12 cellular contexts compared by ENCODE assay signal in the genomic region with DNA sequence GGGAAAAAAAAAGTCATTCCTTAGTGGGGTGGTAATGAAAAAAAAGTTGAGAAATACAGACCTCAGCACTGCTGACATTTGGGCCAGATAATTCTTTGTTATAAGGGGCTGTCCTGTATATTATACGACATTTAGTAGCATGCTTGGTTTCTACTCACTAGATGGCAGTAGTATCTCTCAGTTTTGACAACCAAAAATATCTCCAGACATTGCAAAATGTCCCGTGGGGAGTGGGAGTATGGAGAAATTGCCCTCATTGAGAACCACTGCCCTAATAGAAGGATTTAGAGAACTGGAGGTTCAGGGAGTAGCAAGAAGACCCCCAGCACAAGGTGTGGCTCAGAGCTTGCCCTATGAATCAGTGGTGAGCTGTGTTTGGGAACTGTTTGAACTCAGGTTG. TPM values are rescaled to one million over a fixed set of nuclear protein-coding genes. Genes with fewer than 3 reads are reported as not detected.
DNase-seq lines count a peak whose midpoint lies in the region; ATAC-seq and TF ChIP-seq lines count a peak whose summit lies in the region.
"Had no signal": no experiment of that assay in that cellular context is flagged by ENCODE, and none has a peak within 500 bp of the region (broad histone marks: within the 10 kb centered on the region; RNA-seq: fewer than 3 reads in every experiment).

No MANE protein-coding gene starts in this region.

- in situ Hi-C loops in SK-MEL-5 (cut with HindIII; ENCODE audit: low pct_unique_long_range_greater_than_20kb, low sequenced_read_pairs) = no loop called here

- ATAC-seq in GM21381 (IDR thresholded peaks at IDR 0.05; ENCODE audit: unreplicated experiment) (no peak), right cardiac atrium (no peak)
- ATAC-seq: stimulated activated effector memory CD8-positive, alpha-beta T cell treated with anti-CD3 and anti-CD28 coated beads, Interleukin-12 subunit alpha, Interleukin-12 subunit beta, amount 100 ng/mL, for 72 hours had no signal

- intact Hi-C loops in right cardiac atrium (cut with DNase I) = no loop called here

- TF ChIP-seq CTCF in AG09319 (IDR thresholded peaks at IDR 0.05; ENCODE audit: low read depth, low read length) (peak; percentile 16), GM12872 (IDR thresholded peaks at IDR 0.05; ENCODE audit: insufficient read depth, low read depth, low read length) (peak; percentile 32; the same call in 1 of the 3 replicates)

- H3K4me3 ChIP-seq in right cardiac atrium (ENCODE audit: low read length) = no peak overlapping the region
- H3K4me3 ChIP-seq: prostate gland, SJCRH30 had no signal

- H3K9me3 ChIP-seq in right cardiac atrium (ENCODE audit: control insufficient read depth, low read length) = no peaks in the 10 kb centered on the region
- H3K9me3 ChIP-seq: prostate gland, SJCRH30 had no signal

- no peaks in the 10 kb centered on the region for H3K4me1 ChIP-seq in right cardiac atrium (ENCODE audit: control insufficient read depth, insufficient read depth, low read length)
- H3K4me1 ChIP-seq: prostate gland, SJCRH30 had no signal

- WGBS in right cardiac atrium = 9% methylated on average over 2 of the region's 2 CpGs

- no peak overlapping the region for H3K27ac ChIP-seq in right cardiac atrium (ENCODE audit: low read length)
- H3K27ac ChIP-seq: prostate gland, SJCRH30 had no signal

- no peak for DNase-seq in AG09319 (ENCODE audit: extremely low read depth, low read depth)
- DNase-seq in SK-MEL-5 (ENCODE audit: low read depth, low spot score) = peak; percentile 58
- DNase-seq in glomerular visceral epithelial cell (ENCODE audit: extremely low spot score) = peak; percentile 1
- no peak for DNase-seq in NCI-H748 treated with DMSO at 0.1 percent for 48 hours (lab: John Stamatoyannopoulos, UW)
- DNase-seq in right cardiac atrium = no peak
- DNase-seq in activated CD8-positive, alpha-beta memory T cell treated with anti-CD3 and anti-CD28 coated beads, Interleukin-2, amount 50 U/mL, for 48 hours = no peak
- DNase-seq: GOT3 had no signal

- H3K27me3 ChIP-seq in right cardiac atrium (ENCODE audit: control insufficient read depth, insufficient read depth) = no peaks in the 10 kb centered on the region
- H3K27me3 ChIP-seq: SJCRH30 had no signal

RNA-seq across cellular contexts. Expression of a gene that starts 28.6 kb away (rescaled TPM):
- total RNA-seq in SK-MEL-5 (2014; rRNA removed; shearing (Covaris generic)) = 107 and 124 TPM in 2 replicates
- polyA plus RNA-seq in SK-MEL-5 (2015; cell fraction: cytosol; rRNA removed) = 119 and 128 TPM in 2 replicates
- polyA plus RNA-seq in SK-MEL-5 (2015; cell fraction: nucleus; rRNA removed) = 71.0 and 71.7 TPM in 2 replicates
- 10 to 100 TPM; 37.6 to 40.2 (median 38.3) TPM for total RNA-seq in right cardiac atrium
- 67.8 TPM for polyA plus RNA-seq in right cardiac atrium

Comparison
In these comparisons a context has a peak if more than half of its experiments do, and no peak if none do; other contexts are left out.
1. DNase-seq: peak in SK-MEL-5 (single experiment) and glomerular visceral epithelial cell (single experiment); none in AG09319 (single experiment), NCI-H748 treated with DMSO at 0.1 percent for 48 hours (single experiment), right cardiac atrium (0 of 3) and activated CD8-positive, alpha-beta memory T cell treated with anti-CD3 and anti-CD28 coated beads, Interleukin-2, amount 50 U/mL, for 48 hours (single experiment).